In genomic region chr6:36838896-36839818, GRCh38 we compare ENCODE assay signal across 8 cellular contexts. TPM values are rescaled to one million over a fixed set of nuclear protein-coding genes. Genes with fewer than 3 reads are reported as not detected.
DNase-seq lines count a peak whose midpoint lies in the region; ATAC-seq and TF ChIP-seq lines count a peak whose summit lies in the region.

Gene CPNE5 (minus strand): TSS chr6:36839444. CDS start chr6:36839377, 67 bp downstream.

- peak within 1 kb of the TSS; percentile 91 for H3K4me2 ChIP-seq in mesendoderm (ENCODE audit: low read length)

- no peak within 1 kb of the TSS for H2BK120ac ChIP-seq in mesendoderm (ENCODE audit: low read depth, low read length)

- no peak within 1 kb of the TSS for H2AK5ac ChIP-seq in mesendoderm (ENCODE audit: low read length)

- H3K18ac ChIP-seq in mesendoderm (ENCODE audit: low read length): no peak within 1 kb of the TSS

- peak within 1 kb of the TSS; percentile 73 for H3K56ac ChIP-seq in mesendoderm (ENCODE audit: low read length)

- no peaks in the 10 kb centered on the region for H3K36me3 ChIP-seq in HUES64 (ENCODE audit: insufficient read depth, low read length)
- no peaks in the 10 kb centered on the region for H3K36me3 ChIP-seq in mesendoderm (ENCODE audit: control insufficient read depth, insufficient read depth, low read length)
- no peaks in the 10 kb centered on the region for H3K36me3 ChIP-seq in aorta (ENCODE audit: control insufficient read depth in 1 of 2, insufficient read depth in 2 of 2, low read length in 1 of 2)

- H2BK5ac ChIP-seq in mesendoderm (ENCODE audit: low read length): no peak within 1 kb of the TSS

- 4% methylated on average over 63 of the region's 63 CpGs for WGBS in HUES64
- WGBS in mesendoderm (ENCODE audit: extremely low coverage, insufficient coverage, low lambda C conversion rate): no CpG with 5 or more reads among the region's 63 CpGs
- WGBS in aorta, 2 donors: 20% methylated on average over 38 to 63 of the region's 63 CpGs

- intact Hi-C loops in aorta (cut with DNase I): no loop called here

- no peak within 1 kb of the TSS for H4K8ac ChIP-seq in mesendoderm (ENCODE audit: low read depth, low read length)

- H3K79me1 ChIP-seq in mesendoderm (ENCODE audit: low read length): no peaks in the 10 kb centered on the region

- H3K9ac ChIP-seq in HUES64 (ENCODE audit: low read depth, low read length) (no peak within 1 kb of the TSS; the same call in 1 of the 2 replicates), mesendoderm (ENCODE audit: low read length) (peak within 1 kb of the TSS; percentile 64)

- H3K23ac ChIP-seq in mesendoderm (ENCODE audit: low read length): peak within 1 kb of the TSS; percentile 16

- H3K4me3 ChIP-seq in AG09309 (ENCODE audit: control insufficient read depth, low read depth, low read length) (peak within 1 kb of the TSS; percentile 47), HUES64 (ENCODE audit: low read length) (peak within 1 kb of the TSS; percentile 52), mesendoderm (ENCODE audit: low read length) (peak within 1 kb of the TSS; percentile 15), aorta (ENCODE audit: low read length in 2 of 2) (peak within 1 kb of the TSS; percentile 23 to 24)

- H3K4me1 ChIP-seq in HUES64 (ENCODE audit: insufficient read depth, low read length): peaks cover 10% of the 10 kb centered on the region; the same call in 1 of the 2 replicates
- no peaks in the 10 kb centered on the region for H3K4me1 ChIP-seq in mesendoderm (ENCODE audit: control insufficient read depth, low read depth, low read length)
- H3K4me1 ChIP-seq in aorta (ENCODE audit: control insufficient read depth in 1 of 2, insufficient read depth in 2 of 2, low read length in 2 of 2): no peaks in the 10 kb centered on the region

- no peak within 1 kb of the TSS for H2BK15ac ChIP-seq in mesendoderm (replicated peaks; ENCODE audit: low read depth)

- no peak for TF ChIP-seq CTCF in AG09309 (IDR thresholded peaks at IDR 0.05; ENCODE audit: control insufficient read depth, insufficient read depth, low read depth, low read length, missing control alignments)

- TF ChIP-seq POLR2A in erythroblast (IDR thresholded peaks at IDR 0.05; ENCODE audit: low read length): no peak

- ATAC-seq in aorta (ENCODE audit: low FRiP score): peak; percentile 13

- H3K27me3 ChIP-seq in HUES64 (ENCODE audit: insufficient read depth, low read length): peaks cover 73% of the 10 kb centered on the region
- H3K27me3 ChIP-seq in mesendoderm (ENCODE audit: insufficient read depth, low read length, poor library complexity): peaks cover 19% of the 10 kb centered on the region
- H3K27me3 ChIP-seq in aorta (ENCODE audit: control insufficient read depth in 1 of 2, insufficient read depth in 2 of 2, low read length in 1 of 2): no peaks in the 10 kb centered on the region

- H4K5ac ChIP-seq in mesendoderm (ENCODE audit: low read length): no peak within 1 kb of the TSS

- H3K4ac ChIP-seq in mesendoderm (ENCODE audit: low read depth, low read length): no peak within 1 kb of the TSS

- H3K79me2 ChIP-seq in mesendoderm (ENCODE audit: control insufficient read depth, insufficient read depth, low read length): no peaks in the 10 kb centered on the region

- no peak for DNase-seq in AG09309 (ENCODE audit: low read depth)
- DNase-seq in caudate nucleus (lab: John Stamatoyannopoulos, UW): peak in 25 of 61 donors; percentile 12 to 64 (median 39)
- peak; percentile 35 for DNase-seq in mesendoderm
- no peak for DNase-seq in aorta
- no peak for DNase-seq in erythroblast (lab: John Stamatoyannopoulos, UW)
- no peak for DNase-seq in EL
- DNase-seq in stimulated activated CD8-positive, alpha-beta memory T cell treated with anti-CD3 and anti-CD28 coated beads, Interleukin-4, amount 100 ng/mL, for 48 hours: no peak

- H3K27ac ChIP-seq in HUES64 (ENCODE audit: low read depth, low read length) (no peak within 1 kb of the TSS), caudate nucleus (ENCODE audit: low read depth, low read length) (peak within 1 kb of the TSS; percentile 83), mesendoderm (ENCODE audit: low read depth, low read length) (no peak within 1 kb of the TSS), aorta (ENCODE audit: low read depth in 1 of 2, low read length in 2 of 2) (no peak within 1 kb of the TSS)

- H3K9me3 ChIP-seq in HUES64 (ENCODE audit: insufficient read depth, low read depth, low read length): no peaks in the 10 kb centered on the region
- no peaks in the 10 kb centered on the region for H3K9me3 ChIP-seq in aorta (ENCODE audit: control insufficient read depth, low read length)

RNA-seq across cellular contexts. Expression of gene CPNE5, which starts in this region (rescaled TPM):
- polyA plus RNA-seq in HUES64 (2013, experiment 1 of 2): 0.30 TPM
- polyA plus RNA-seq in HUES64 (2013, experiment 2 of 2): 0.57 TPM
- 0.10 TPM for polyA plus RNA-seq in mesendoderm (2013, experiment 1 of 2)
- 0.17 TPM for polyA plus RNA-seq in mesendoderm (2013, experiment 2 of 2)
- 10 to 100 TPM in 1 of 2 donors, 1 to 10 TPM in 1; 7.9 to 13.1 TPM for total RNA-seq in aorta
- polyA plus RNA-seq in aorta: under 1 TPM in 1 of 2 donors, not detected in 1; 0.20 TPM
